In the genomic region with DNA sequence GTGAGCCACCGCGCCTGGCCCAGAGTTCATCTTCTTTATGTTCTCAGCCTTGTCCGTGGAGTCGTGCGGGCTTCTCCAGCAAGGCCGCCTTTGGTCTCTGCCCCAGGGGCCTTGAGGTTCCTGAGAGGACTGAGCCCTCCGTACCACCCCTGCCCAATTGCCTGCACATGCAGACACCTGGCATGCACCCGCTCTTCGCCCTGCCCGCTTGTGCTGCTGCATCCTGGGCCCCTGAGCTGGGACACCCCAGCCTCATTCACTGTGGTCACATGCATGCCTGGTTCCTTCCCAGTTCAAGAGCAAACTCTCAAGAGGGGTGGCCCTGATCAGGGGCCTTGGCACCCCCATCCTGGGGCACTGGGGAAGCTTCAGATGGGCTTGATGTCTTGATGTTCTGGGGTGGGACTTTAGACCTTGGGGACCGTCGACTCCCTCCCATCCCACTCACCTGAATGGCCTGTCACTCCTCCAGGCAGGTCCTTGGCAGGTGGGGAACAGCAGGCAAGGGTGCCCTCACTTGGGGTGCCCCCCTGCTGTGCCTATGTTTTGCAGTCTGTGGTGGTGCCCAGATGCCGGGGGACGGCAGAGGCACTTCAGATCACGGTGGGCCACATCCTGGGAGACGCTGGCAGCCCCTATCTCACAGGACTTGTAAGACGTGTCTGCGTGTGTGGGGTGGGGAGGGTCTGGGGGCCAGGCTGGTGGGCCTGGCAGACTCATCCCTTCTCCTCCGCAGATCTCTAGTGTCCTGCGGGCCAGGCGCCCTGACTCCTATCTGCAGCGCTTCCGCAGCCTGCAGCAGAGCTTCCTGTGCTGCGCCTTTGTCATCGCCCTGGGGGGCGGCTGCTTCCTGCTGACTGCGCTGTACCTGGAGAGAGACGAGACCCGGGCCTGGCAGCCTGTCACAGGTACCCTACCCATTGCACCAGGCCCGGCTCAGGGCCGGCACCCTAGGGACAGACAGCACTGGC, we compare ENCODE assay signal across 11 cellular contexts. TPM values are rescaled to one million over a fixed set of nuclear protein-coding genes. Genes with fewer than 3 reads are reported as not detected.
A peak's percentile ranks its signal among the peaks of the same experiment; 100 is the strongest.
DNase-seq lines count a peak whose midpoint lies in the region; ATAC-seq and TF ChIP-seq lines count a peak whose summit lies in the region.
"Had no signal": no experiment of that assay in that cellular context is flagged by ENCODE, and none has a peak within 500 bp of the region (broad histone marks: within the 10 kb centered on the region; RNA-seq: fewer than 3 reads in every experiment).

No MANE protein-coding gene starts in this region.

- H3K27me3 Mint-ChIP-seq in memory B cell (peaks cover 9% of the 10 kb centered on the region), mesothelial cell of epicardium (ENCODE audit: low read depth) (no peaks in the 10 kb centered on the region)

- 73 to 86% (median 81%) methylated on average over 29 to 31 of the region's 31 CpGs for WGBS in psoas muscle, 3 donors

- H3K36me3 ChIP-seq in psoas muscle (ENCODE audit: insufficient read depth in 1 of 2, low read depth in 1 of 2) = no peaks in the 10 kb centered on the region

- H3K4me3 ChIP-seq in psoas muscle = no peak overlapping the region

- intact Hi-C loops in psoas muscle (cut with DNase I) = no loop called here

- H3K27me3 ChIP-seq in psoas muscle (ENCODE audit: insufficient read depth in 3 of 3, low read length in 2 of 3) = no peaks in the 10 kb centered on the region

- H3K9me3 Mint-ChIP-seq in memory B cell = no peaks in the 10 kb centered on the region
- H3K9me3 Mint-ChIP-seq in mesothelial cell of epicardium = no peaks in the 10 kb centered on the region

- peak; percentile 61 for ATAC-seq in memory B cell (ENCODE audit: low read depth)
- no peak for ATAC-seq in psoas muscle

- no peaks in the 10 kb centered on the region for H3K9me3 ChIP-seq in psoas muscle

- DNase-seq in T-helper 2 cell (peak in 4 of 5 experiments; percentile 25 to 84 (median 34)), memory B cell (ENCODE audit: low spot score in 2 of 2) (no peak), HCEC 1CT (no peak), NCI-H128 (lab: John Stamatoyannopoulos, UW; ENCODE audit: unreplicated experiment) (no peak), mesothelial cell of epicardium (ENCODE audit: low spot score in 2 of 2, unreplicated experiment in 2 of 2) (no peak), psoas muscle (no peak)
- DNase-seq in activated T-cell treated with anti-CD3 and anti-CD28 coated beads, Interleukin-2, amount 50 U/mL, for 48 hours = peak; percentile 69 to 75
- DNase-seq in stimulated activated CD8-positive, alpha-beta memory T cell treated with anti-CD3 and anti-CD28 coated beads, Interleukin-7, amount 100 ng/mL, for 24 hours (ENCODE audit: low read depth) = peak; percentile 29
- DNase-seq: cerebellar nuclear complex, NCI-H1930 had no signal

- H3K4me1 Mint-ChIP-seq in memory B cell = peaks cover 17% of the 10 kb centered on the region
- H3K4me1 Mint-ChIP-seq in mesothelial cell of epicardium = peaks cover 29% of the 10 kb centered on the region

- peaks cover 2% of the 10 kb centered on the region for H3K4me1 ChIP-seq in psoas muscle
- H3K4me1 ChIP-seq: parathyroid adenoma had no signal

- no peak for TF ChIP-seq CTCF in mesothelial cell of epicardium (IDR thresholded peaks at IDR 0.05; ENCODE audit: unreplicated experiment)
- TF ChIP-seq CTCF in psoas muscle (IDR thresholded peaks at IDR 0.05) = no peak

- H3K27ac ChIP-seq in psoas muscle = no peak overlapping the region
- H3K27ac ChIP-seq: parathyroid adenoma had no signal

- H3K27ac Mint-ChIP-seq in memory B cell (no peak overlapping the region), mesothelial cell of epicardium (no peak overlapping the region)

- no peaks in the 10 kb centered on the region for H3K36me3 Mint-ChIP-seq in memory B cell
- no peaks in the 10 kb centered on the region for H3K36me3 Mint-ChIP-seq in mesothelial cell of epicardium

- peak overlapping the region; percentile 78 for H3K4me3 Mint-ChIP-seq in memory B cell
- H3K4me3 Mint-ChIP-seq in mesothelial cell of epicardium = no peak overlapping the region

RNA-seq across cellular contexts. Expression of a gene that starts 12.7 kb away (rescaled TPM):
- 12.2 to 13.7 TPM (median 13.2 TPM) in 3 replicates for total RNA-seq in mesothelial cell of epicardium
- total RNA-seq in psoas muscle = 1 to 10 TPM; 3.5 to 7.1 (median 6.3) TPM
- polyA plus RNA-seq in psoas muscle = 10 to 100 TPM in 1 of 3 donors, 1 to 10 TPM in 2; 6.0 to 10.6 (median 7.4) TPM

RNA-seq across cellular contexts. Expression of a gene that starts 52.2 kb away (rescaled TPM):
- total RNA-seq in mesothelial cell of epicardium (not detected in 3 replicates), psoas muscle (not detected)
- polyA plus RNA-seq in psoas muscle = under 1 TPM in 1 of 3 donors, not detected in 2; 0.09 TPM

Comparison
In these comparisons a context has a peak if more than half of its experiments do, and no peak if none do; other contexts are left out.
1. DNase-seq: peak in T-helper 2 cell (4 of 5), activated T-cell treated with anti-CD3 and anti-CD28 coated beads, Interleukin-2, amount 50 U/mL, for 48 hours (2 of 2) and stimulated activated CD8-positive, alpha-beta memory T cell treated with anti-CD3 and anti-CD28 coated beads, Interleukin-7, amount 100 ng/mL, for 24 hours (single experiment); none in memory B cell (0 of 2), HCEC 1CT (single experiment), NCI-H128 (single experiment), mesothelial cell of epicardium (0 of 2) and psoas muscle (0 of 2).